ENCODE assay signal across 16 cellular contexts in genomic region chr20:7264137-7264536, GRCh38.
DNase-seq lines count a peak whose midpoint lies in the region; ATAC-seq and TF ChIP-seq lines count a peak whose summit lies in the region.
"Had no signal": no experiment of that assay in that cellular context is flagged by ENCODE, and none has a peak within 500 bp of the region (broad histone marks: within the 10 kb centered on the region; RNA-seq: fewer than 3 reads in every experiment).

No MANE protein-coding gene starts in this region.

- no peaks in the 10 kb centered on the region for H3K79me2 ChIP-seq in GM23338 (replicated peaks; ENCODE audit: insufficient read depth)

- H3K4me1 Mint-ChIP-seq in GM23338, result no peaks in the 10 kb centered on the region; the same call in 2 of the 3 replicates
- H3K4me1 Mint-ChIP-seq: B cell had no signal

- no peak overlapping the region for H3K4me2 ChIP-seq in GM23338

- 0 out of 2 replicates have a peak overlapping the region, but pooled peaks have one; percentile 34 for H2AFZ ChIP-seq in GM23338

- no peaks in the 10 kb centered on the region for H3K36me3 ChIP-seq in GM23338 (ENCODE audit: insufficient read depth)
- no peaks in the 10 kb centered on the region for H3K36me3 ChIP-seq in RWPE2 (ENCODE audit: low read depth)

- H3K27ac ChIP-seq in GM23338 (ENCODE audit: low read depth) (no peak overlapping the region), RWPE2 (ENCODE audit: poor library complexity, severe bottlenecking) (no peak overlapping the region), epithelial cell of prostate (no peak overlapping the region)

- H3K4me3 Mint-ChIP-seq in GM23338, result no peak overlapping the region
- H3K4me3 Mint-ChIP-seq: B cell; CD4-positive, alpha-beta T cell; HFFc6 had no signal

- H3K9me3 ChIP-seq in RWPE2 (ENCODE audit: severe bottlenecking), result no peaks in the 10 kb centered on the region

- ATAC-seq in GM23338, result no peak
- peak; percentile 42; the same call in 1 of the 3 replicates for ATAC-seq in RWPE2 (ENCODE audit: low read depth)
- no peak for ATAC-seq in left colon
- ATAC-seq: GM12878 had no signal

- no peaks in the 10 kb centered on the region for H4K20me1 ChIP-seq in GM23338 (replicated peaks; ENCODE audit: insufficient read depth)

- DNase-seq in GM23338 (ENCODE audit: low spot score), result no peak
- no peak for DNase-seq in RWPE2 (ENCODE audit: low spot score)
- DNase-seq in epithelial cell of prostate (ENCODE audit: low read depth, low spot score), result peak; percentile 33
- peak; percentile 19 for DNase-seq in stromal cell of bone marrow (ENCODE audit: low read depth)
- no peak for DNase-seq in stimulated activated CD4-positive, alpha-beta T cell treated with anti-CD3 and anti-CD28 coated beads, Interleukin-4, amount 100 ng/mL, for 24 hours
- no peak for DNase-seq in stimulated activated naive CD4-positive, alpha-beta T cell (lab: John Stamatoyannopoulos, UW)
- no peak for DNase-seq in left colon
- DNase-seq: C1 segment of cervical spinal cord; Calu3; CD4-positive, alpha-beta T cell; DMS79; GOT3; HCEC 1CT; HFFc6 had no signal

- intact Hi-C loops in left colon (cut with DNase I, micrococcal nuclease), result no loop called here

- H3F3A ChIP-seq in GM23338 (replicated peaks; ENCODE audit: low read depth), result no peaks in the 10 kb centered on the region

- no peaks in the 10 kb centered on the region for H3K9me3 Mint-ChIP-seq in GM23338

- H3K27me3 ChIP-seq in GM23338 (ENCODE audit: insufficient read depth) (no peaks in the 10 kb centered on the region), RWPE2 (ENCODE audit: insufficient read depth, poor library complexity, severe bottlenecking) (no peaks in the 10 kb centered on the region)

- H3K9me2 ChIP-seq in GM23338 (ENCODE audit: insufficient read depth), result no peaks in the 10 kb centered on the region

- TF ChIP-seq CTCF in GM23338 (conservative IDR thresholded peaks at IDR 0.05; ENCODE audit: low read depth in 2 of 2) (no peak), RWPE2 (IDR thresholded peaks at IDR 0.05; ENCODE audit: poor library complexity, severe bottlenecking) (no peak)

- no peak overlapping the region for H3K27ac Mint-ChIP-seq in GM23338
- H3K27ac Mint-ChIP-seq: B cell; CD4-positive, alpha-beta T cell; HFFc6 had no signal

- no peaks in the 10 kb centered on the region for H3K36me3 Mint-ChIP-seq in GM23338 (ENCODE audit: low read depth)

- no peaks in the 10 kb centered on the region for H3K4me1 ChIP-seq in GM23338 (ENCODE audit: insufficient read depth)
- no peaks in the 10 kb centered on the region for H3K4me1 ChIP-seq in RWPE2 (ENCODE audit: insufficient read depth, poor library complexity, severe bottlenecking)

- H3K4me3 ChIP-seq in GM23338, result no peak overlapping the region
- no peak overlapping the region for H3K4me3 ChIP-seq in RWPE2 (ENCODE audit: severe bottlenecking)
- H3K4me3 ChIP-seq: GM12878 had no signal

- no peaks in the 10 kb centered on the region for H3K27me3 Mint-ChIP-seq in GM23338 (ENCODE audit: insufficient read depth, low read depth, poor library complexity)
- H3K27me3 Mint-ChIP-seq: B cell; CD4-positive, alpha-beta T cell had no signal

TF ChIP-seq in GM23338, 12 proteins besides CTCF, POLR2A, EP300 and RAD21:
- no peak for TF ChIP-seq JUNB (IDR thresholded peaks at IDR 0.05; ENCODE audit: unreplicated experiment)
- TF ChIP-seq STAT1 (IDR thresholded peaks at IDR 0.05; ENCODE audit: unreplicated experiment), result no peak
- TF ChIP-seq ZNF331 (CRISPR knock-in tag; IDR thresholded peaks at IDR 0.05; ENCODE audit: low read depth), result no peak

Comparison
In these comparisons a context has a peak if more than half of its experiments do, and no peak if none do; other contexts are left out.
1. DNase-seq: peak in epithelial cell of prostate (single experiment) and stromal cell of bone marrow (single experiment); none in GM23338 (single experiment), RWPE2 (single experiment), stimulated activated CD4-positive, alpha-beta T cell treated with anti-CD3 and anti-CD28 coated beads, Interleukin-4, amount 100 ng/mL, for 24 hours (single experiment), stimulated activated naive CD4-positive, alpha-beta T cell (0 of 6) and left colon (0 of 2).